Comparison of ENCODE assay signal across 9 cellular contexts in genomic region chr14:77375973-77376372, GRCh38. TPM values are rescaled to one million over a fixed set of nuclear protein-coding genes. Genes with fewer than 3 reads are reported as not detected.
A peak's percentile ranks its signal among the peaks of the same experiment; 100 is the strongest.
DNase-seq lines count a peak whose midpoint lies in the region; ATAC-seq, FAIRE-seq and TF ChIP-seq lines count a peak whose summit lies in the region.
"Had no signal": no experiment of that assay in that cellular context is flagged by ENCODE, and none has a peak within 500 bp of the region (broad histone marks: within the 10 kb centered on the region; RNA-seq: fewer than 3 reads in every experiment).

No MANE protein-coding gene starts in this region.

- H3K27me3 ChIP-seq in Peyer's patch, result no peaks in the 10 kb centered on the region
- no peaks in the 10 kb centered on the region for H3K27me3 ChIP-seq in skeletal muscle satellite cell (ENCODE audit: control insufficient read depth, insufficient read depth, low read length)

- TF ChIP-seq POLR2A in GM12892 (IDR thresholded peaks at IDR 0.05; ENCODE audit: low read depth, low read length) (no peak), Peyer's patch (IDR thresholded peaks at IDR 0.05) (no peak)

- no peak for TF ChIP-seq CTCF in Peyer's patch (IDR thresholded peaks at IDR 0.05)
- no peak for TF ChIP-seq CTCF in foreskin fibroblast (IDR thresholded peaks at IDR 0.05; ENCODE audit: low read depth, low read length)

- peak; percentile 67 for FAIRE-seq in GM12892 (lab: Jason Lieb, UNC)

- no peak for ATAC-seq in stimulated activated effector memory CD8-positive, alpha-beta T cell treated with anti-CD3 and anti-CD28 coated beads, Interleukin-12 subunit alpha, Interleukin-12 subunit beta, amount 100 ng/mL, for 72 hours
- ATAC-seq in HG03095 (IDR thresholded peaks at IDR 0.05; ENCODE audit: unreplicated experiment) (no peak), HG03520 (IDR thresholded peaks at IDR 0.05; ENCODE audit: unreplicated experiment) (no peak)

- H3K4me3 ChIP-seq in Peyer's patch, result peak overlapping the region; percentile 80 to 98 (median 90)
- peak overlapping the region; percentile 78 to 87 for H3K4me3 ChIP-seq in foreskin fibroblast (ENCODE audit: low read depth in 1 of 2, low read length in 2 of 2)
- H3K4me3 ChIP-seq in skeletal muscle satellite cell (ENCODE audit: low read length), result peak overlapping the region; percentile 99

- H3K36me3 ChIP-seq in Peyer's patch (no peaks in the 10 kb centered on the region), skeletal muscle satellite cell (ENCODE audit: insufficient read depth, low read length) (no peaks in the 10 kb centered on the region)

- H3K4me1 ChIP-seq in Peyer's patch (peaks cover 0 to 15% (median 0%) of the 10 kb centered on the region in 4 donors), skeletal muscle satellite cell (ENCODE audit: control insufficient read depth, insufficient read depth, low read length) (peaks cover 25% of the 10 kb centered on the region)

- DNase-seq in GM12892 (ENCODE audit: insufficient read length), result no peak
- DNase-seq in Peyer's patch, result no peak
- DNase-seq in foreskin fibroblast, result peak in 1 of 2 donors; percentile 9
- no peak for DNase-seq in stimulated activated effector memory CD8-positive, alpha-beta T cell treated with anti-CD3 and anti-CD28 coated beads, Interleukin-12 subunit alpha, Interleukin-12 subunit beta, amount 100 ng/mL, for 72 hours (ENCODE audit: low spot score in 2 of 2)
- DNase-seq in GM03348 (ENCODE audit: low spot score), result no peak

- H3K4me3 Mint-ChIP-seq in stimulated activated effector memory CD8-positive, alpha-beta T cell treated with anti-CD3 and anti-CD28 coated beads, Interleukin-12 subunit alpha, Interleukin-12 subunit beta, amount 100 ng/mL, for 72 hours, result no peak overlapping the region

- H3K9me3 ChIP-seq in Peyer's patch, result no peaks in the 10 kb centered on the region
- H3K9me3 ChIP-seq in skeletal muscle satellite cell (replicated peaks; ENCODE audit: low read length), result no peaks in the 10 kb centered on the region

- H3K4me1 Mint-ChIP-seq in stimulated activated effector memory CD8-positive, alpha-beta T cell treated with anti-CD3 and anti-CD28 coated beads, Interleukin-12 subunit alpha, Interleukin-12 subunit beta, amount 100 ng/mL, for 72 hours, result peaks cover 35% of the 10 kb centered on the region

- H3K27ac Mint-ChIP-seq in stimulated activated effector memory CD8-positive, alpha-beta T cell treated with anti-CD3 and anti-CD28 coated beads, Interleukin-12 subunit alpha, Interleukin-12 subunit beta, amount 100 ng/mL, for 72 hours, result no peak overlapping the region

- no peaks in the 10 kb centered on the region for H3K9me3 Mint-ChIP-seq in stimulated activated effector memory CD8-positive, alpha-beta T cell treated with anti-CD3 and anti-CD28 coated beads, Interleukin-12 subunit alpha, Interleukin-12 subunit beta, amount 100 ng/mL, for 72 hours

- no peaks in the 10 kb centered on the region for H3K36me3 Mint-ChIP-seq in stimulated activated effector memory CD8-positive, alpha-beta T cell treated with anti-CD3 and anti-CD28 coated beads, Interleukin-12 subunit alpha, Interleukin-12 subunit beta, amount 100 ng/mL, for 72 hours

- peak overlapping the region in 2 of 4 donors; percentile 84 to 95 for H3K27ac ChIP-seq in Peyer's patch

- peak overlapping the region; percentile 98 for H3K4me2 ChIP-seq in skeletal muscle satellite cell (ENCODE audit: low read length)

- H3K9ac ChIP-seq in skeletal muscle satellite cell (ENCODE audit: low read depth, low read length), result peak overlapping the region; percentile 95

RNA-seq across cellular contexts. Expression of gene TMED8, which starts 0.9 kb away (rescaled TPM):
- 24.4 TPM for polyA plus RNA-seq in GM12892 (2012; ENCODE audit: missing spikeins)
- 1 to 10 TPM; 7.4 to 9.9 (median 7.5) TPM for total RNA-seq in Peyer's patch
- 11.9 and 13.3 TPM in 2 replicates for total RNA-seq in skeletal muscle satellite cell (2012; rRNA removed)

RNA-seq across cellular contexts. Expression of gene SAMD15, which starts 1.2 kb away (rescaled TPM):
- polyA plus RNA-seq in GM12892 (2012; ENCODE audit: missing spikeins), result 1.2 TPM
- total RNA-seq in Peyer's patch, result 1 to 10 TPM in 1 of 4 donors, under 1 TPM in 1, not detected in 2; 0.35 to 1.7 TPM
- 1.5 and 1.8 TPM in 2 replicates for total RNA-seq in skeletal muscle satellite cell (2012; rRNA removed)

RNA-seq across cellular contexts. Expression of gene NOXRED1, which starts 47.4 kb away (rescaled TPM):
- polyA plus RNA-seq in GM12892 (2012; ENCODE audit: missing spikeins), result 0.59 TPM
- total RNA-seq in Peyer's patch, result 1 to 10 TPM in 2 of 4 donors, not detected in 2; 1.2 to 2.8 TPM
- total RNA-seq in skeletal muscle satellite cell (2012; rRNA removed), result 0.66 TPM in 1 of 2 replicates, not detected in the other
- total RNA-seq: M059J had no signal

RNA-seq across cellular contexts. Expression of gene GSTZ1, which starts 55.1 kb away (rescaled TPM):
- polyA plus RNA-seq in GM12892 (2012; ENCODE audit: missing spikeins), result 29.0 TPM
- 10 to 100 TPM; 18.0 to 49.9 (median 36.0) TPM for total RNA-seq in Peyer's patch
- 31.2 and 44.8 TPM in 2 replicates for total RNA-seq in skeletal muscle satellite cell (2012; rRNA removed)

RNA-seq across cellular contexts. Expression of gene POMT2, which starts 55.3 kb away (rescaled TPM):
- polyA plus RNA-seq in GM12892 (2012; ENCODE audit: missing spikeins), result 4.1 TPM
- 10 to 100 TPM; 19.0 to 43.0 (median 31.6) TPM for total RNA-seq in Peyer's patch
- 10.0 and 15.7 TPM in 2 replicates for total RNA-seq in skeletal muscle satellite cell (2012; rRNA removed)
